In genomic region chr12:88336071-88336768, GRCh38 we compare ENCODE assay signal across 17 cellular contexts.
DNase-seq lines count a peak whose midpoint lies in the region; ATAC-seq and TF ChIP-seq lines count a peak whose summit lies in the region.
"Had no signal": no experiment of that assay in that cellular context is flagged by ENCODE, and none has a peak within 500 bp of the region (broad histone marks: within the 10 kb centered on the region; RNA-seq: fewer than 3 reads in every experiment).

No MANE protein-coding gene starts in this region.

- ATAC-seq in GM21423 (IDR thresholded peaks at IDR 0.05; ENCODE audit: unreplicated experiment), result no peak
- ATAC-seq: Panc1, Right ventricle myocardium inferior had no signal

- H3K27me3 ChIP-seq in mesendoderm (ENCODE audit: insufficient read depth, low read length, poor library complexity) (no peaks in the 10 kb centered on the region), BE2C (no peaks in the 10 kb centered on the region), A673 (replicated peaks; ENCODE audit: insufficient read depth, low read depth, low read length, poor library complexity) (no peaks in the 10 kb centered on the region)

- POLR2A ChIA-PET in A673 (lab: Charles Lee; ENCODE audit: low non-redundant PET), result no interaction called here

- intact Hi-C loops in A673 (cut with micrococcal nuclease; ENCODE audit: unreplicated experiment), result no loop called here

- no peak overlapping the region for H2BK5ac ChIP-seq in mesendoderm (ENCODE audit: low read length)

- H3K9me3 ChIP-seq in BE2C, result no peaks in the 10 kb centered on the region
- no peaks in the 10 kb centered on the region for H3K9me3 ChIP-seq in A673 (ENCODE audit: low read depth, low read length, poor library complexity, severe bottlenecking)
- H3K9me3 ChIP-seq: HAP-1 had no signal

- no peak overlapping the region for H3K4me3 ChIP-seq in mesendoderm (ENCODE audit: low read length)
- no peak overlapping the region for H3K4me3 ChIP-seq in BE2C (ENCODE audit: low read depth, low read length)
- H3K4me3 ChIP-seq in A673 (ENCODE audit: low read depth, low read length, poor library complexity, severe bottlenecking), result no peak overlapping the region
- H3K4me3 ChIP-seq: HAP-1 had no signal

- H3K4me1 ChIP-seq in mesendoderm (ENCODE audit: control insufficient read depth, low read depth, low read length) (no peaks in the 10 kb centered on the region), BE2C (no peaks in the 10 kb centered on the region), A673 (ENCODE audit: insufficient read depth, low read length, poor library complexity, severe bottlenecking) (no peaks in the 10 kb centered on the region)
- H3K4me1 ChIP-seq: HAP-1 had no signal

- H3K18ac ChIP-seq in mesendoderm (ENCODE audit: low read length), result no peak overlapping the region

- peak; percentile 28 for DNase-seq in DMS53 (lab: John Stamatoyannopoulos, UW)
- DNase-seq in DMS53 treated with DMSO at 0.1 percent for 48 hours (lab: John Stamatoyannopoulos, UW; ENCODE audit: unreplicated experiment), result no peak
- peak; percentile 27 for DNase-seq in AG20443 (ENCODE audit: low spot score)
- DNase-seq in NCI-H69 (lab: John Stamatoyannopoulos, UW), result peak; percentile 21
- DNase-seq in mesendoderm, result peak; percentile 33
- no peak for DNase-seq in BE2C
- no peak for DNase-seq in A673 (ENCODE audit: low spot score)
- DNase-seq: C1 segment of cervical spinal cord, Kasumi-1, MM.1S, NCI-H1092 treated with DMSO at 0.1 percent for 48 hours, NCI-H2081 treated with DMSO at 0.1 percent for 48 hours had no signal

- no peak overlapping the region for H2BK120ac ChIP-seq in mesendoderm (ENCODE audit: low read depth, low read length)

- H2AK5ac ChIP-seq in mesendoderm (ENCODE audit: low read length), result no peak overlapping the region

- H3K4ac ChIP-seq in mesendoderm (ENCODE audit: low read depth, low read length), result no peak overlapping the region

- H3K27ac ChIP-seq in mesendoderm (ENCODE audit: low read depth, low read length) (no peak overlapping the region), A673 (ENCODE audit: low read depth, low read length, poor library complexity, severe bottlenecking) (no peak overlapping the region)
- H3K27ac ChIP-seq: 22Rv1 had no signal

- H3K79me2 ChIP-seq in mesendoderm (ENCODE audit: control insufficient read depth, insufficient read depth, low read length), result no peaks in the 10 kb centered on the region

- H3K23ac ChIP-seq in mesendoderm (ENCODE audit: low read length), result no peak overlapping the region

- no peak overlapping the region for H2BK15ac ChIP-seq in mesendoderm (replicated peaks; ENCODE audit: low read depth)

- WGBS in mesendoderm (ENCODE audit: extremely low coverage, insufficient coverage, low lambda C conversion rate), result 100% methylated on average over 2 of the region's 9 CpGs

- no peak overlapping the region for H3K9ac ChIP-seq in mesendoderm (ENCODE audit: low read length)

- H3K4me2 ChIP-seq in mesendoderm (ENCODE audit: low read length), result no peak overlapping the region

- H3K36me3 ChIP-seq in mesendoderm (ENCODE audit: control insufficient read depth, insufficient read depth, low read length) (no peaks in the 10 kb centered on the region), BE2C (no peaks in the 10 kb centered on the region), A673 (ENCODE audit: insufficient read depth, low read length, poor library complexity, severe bottlenecking) (no peaks in the 10 kb centered on the region)
- H3K36me3 ChIP-seq: HAP-1 had no signal

- no peak overlapping the region for H3K56ac ChIP-seq in mesendoderm (ENCODE audit: low read length)

- H4K5ac ChIP-seq in mesendoderm (ENCODE audit: low read length), result no peak overlapping the region

- H3K79me1 ChIP-seq in mesendoderm (ENCODE audit: low read length), result no peaks in the 10 kb centered on the region

- CTCF ChIA-PET in A673 (lab: Charles Lee), result no interaction called here

- H4K8ac ChIP-seq in mesendoderm (ENCODE audit: low read depth, low read length), result no peak overlapping the region

- BruUV-seq in A673 (replicated peaks; lab: Mats Ljungman, UMichigan), result no TSS peak

- no peak for TF ChIP-seq CTCF in BE2C (IDR thresholded peaks at IDR 0.05; ENCODE audit: low read depth, low read length)
- no peak for TF ChIP-seq CTCF in A673 (conservative IDR thresholded peaks at IDR 0.05; ENCODE audit: low read depth, low read length)

Comparison
In these comparisons a context has a peak if more than half of its experiments do, and no peak if none do; other contexts are left out.
1. DNase-seq: peak in DMS53 (single experiment), AG20443 (single experiment), NCI-H69 (single experiment) and mesendoderm (single experiment); none in DMS53 treated with DMSO at 0.1 percent for 48 hours (single experiment), BE2C (single experiment) and A673 (single experiment).